ENCODE assay signal across 10 cellular contexts in genomic region chr10:11898372-11899066, GRCh38.
DNase-seq lines count a peak whose midpoint lies in the region; ATAC-seq and TF ChIP-seq lines count a peak whose summit lies in the region.
"Had no signal": no experiment of that assay in that cellular context is flagged by ENCODE, and none has a peak within 500 bp of the region (broad histone marks: within the 10 kb centered on the region; RNA-seq: fewer than 3 reads in every experiment).

No MANE protein-coding gene starts in this region.

- no peak overlapping the region for H3K23ac ChIP-seq in trophoblast cell (ENCODE audit: low read length)

- H3K79me1 ChIP-seq in trophoblast cell (ENCODE audit: low read length): peaks cover 19% of the 10 kb centered on the region

- TF ChIP-seq CTCF in fibroblast of villous mesenchyme (IDR thresholded peaks at IDR 0.05; ENCODE audit: insufficient read depth, low read depth, low read length) (no peak), WERI-Rb-1 (IDR thresholded peaks at IDR 0.05; ENCODE audit: low read depth, low read length) (no peak)

- H3K27ac ChIP-seq in trophoblast cell (ENCODE audit: low read depth, low read length) (peak overlapping the region; percentile 51), WERI-Rb-1 (no peak overlapping the region)

- peak overlapping the region; percentile 19 for H2BK120ac ChIP-seq in trophoblast cell (ENCODE audit: insufficient read depth, low read length, poor library complexity)

- H4K12ac ChIP-seq in trophoblast cell (ENCODE audit: low read depth, low read length): no peak overlapping the region

- H3K79me2 ChIP-seq in trophoblast cell (ENCODE audit: control insufficient read depth, insufficient read depth, low read length, poor library complexity): no peaks in the 10 kb centered on the region

- no peak overlapping the region for H3K18ac ChIP-seq in trophoblast cell (ENCODE audit: low read length)

- H3K4ac ChIP-seq in trophoblast cell (ENCODE audit: low read depth, low read length): no peak overlapping the region

- peak overlapping the region; percentile 16 for H4K8ac ChIP-seq in trophoblast cell (ENCODE audit: low read depth, low read length)

- no peak for ATAC-seq in GM18519 (IDR thresholded peaks at IDR 0.05; ENCODE audit: low FRiP score, unreplicated experiment)
- ATAC-seq: natural killer cell had no signal

- peak overlapping the region; percentile 10 for H2BK12ac ChIP-seq in trophoblast cell (ENCODE audit: low read length)

- no peak overlapping the region for H3K9ac ChIP-seq in trophoblast cell (ENCODE audit: low read length)

- H3K36me3 ChIP-seq in trophoblast cell (ENCODE audit: control insufficient read depth in 1 of 2, insufficient read depth in 2 of 2, low read length in 2 of 2) (no peaks in the 10 kb centered on the region), WERI-Rb-1 (no peaks in the 10 kb centered on the region)

- H3K4me2 ChIP-seq in trophoblast cell (ENCODE audit: low read length): no peak overlapping the region

- H3K9me3 ChIP-seq in trophoblast cell (ENCODE audit: insufficient read depth, low read depth, low read length): no peaks in the 10 kb centered on the region
- no peaks in the 10 kb centered on the region for H3K9me3 ChIP-seq in WERI-Rb-1 (ENCODE audit: severe bottlenecking)

- no peak overlapping the region for H2AFZ ChIP-seq in trophoblast cell (ENCODE audit: insufficient read depth, low read length, poor library complexity)

- peak overlapping the region; percentile 78 for H4K91ac ChIP-seq in trophoblast cell (ENCODE audit: low read depth, low read length)

- DNase-seq in HK-2 (ENCODE audit: unreplicated experiment) (peak; percentile 45), SK-N-DZ (ENCODE audit: low spot score) (peak; percentile 51), fibroblast of villous mesenchyme (ENCODE audit: low read depth) (peak; percentile 19), trophoblast cell (peak; percentile 97 to 98), WERI-Rb-1 (no peak), NK-92 (lab: John Stamatoyannopoulos, UW; ENCODE audit: unreplicated experiment) (no peak), NCI-H748 (lab: John Stamatoyannopoulos, UW; ENCODE audit: unreplicated experiment) (no peak)
- DNase-seq: glutamatergic neuron, natural killer cell had no signal

- H3K14ac ChIP-seq in trophoblast cell (ENCODE audit: low read length): peak overlapping the region; percentile 10

- H2AK5ac ChIP-seq in trophoblast cell (ENCODE audit: low read length): no peak overlapping the region

- peak overlapping the region; percentile 10 for H2BK5ac ChIP-seq in trophoblast cell (ENCODE audit: low read depth, low read length, poor library complexity)

- no CpG with 5 or more reads among the region's 20 CpGs for WGBS in trophoblast cell (ENCODE audit: extremely low coverage, insufficient coverage, insufficient read length)

- H3K27me3 ChIP-seq in trophoblast cell (ENCODE audit: insufficient read depth, low read length): no peaks in the 10 kb centered on the region
- no peaks in the 10 kb centered on the region for H3K27me3 ChIP-seq in WERI-Rb-1 (ENCODE audit: insufficient read depth, low read depth, severe bottlenecking)

- H3K4me3 ChIP-seq in fibroblast of villous mesenchyme (ENCODE audit: low read depth, low read length) (no peak overlapping the region), trophoblast cell (ENCODE audit: low read depth, low read length) (no peak overlapping the region), WERI-Rb-1 (ENCODE audit: low read depth, low read length) (no peak overlapping the region)

- peaks cover 15 to 29% of the 10 kb centered on the region in 2 experiments for H3K4me1 ChIP-seq in trophoblast cell (ENCODE audit: control insufficient read depth in 1 of 2, insufficient read depth in 2 of 2, low read length in 2 of 2)

Comparison
In these comparisons a context has a peak if more than half of its experiments do, and no peak if none do; other contexts are left out.
1. DNase-seq: peak in HK-2 (single experiment), SK-N-DZ (single experiment), fibroblast of villous mesenchyme (single experiment) and trophoblast cell (2 of 2); none in WERI-Rb-1 (single experiment), NK-92 (single experiment) and NCI-H748 (single experiment).